9 cellular contexts compared by ENCODE assay signal in genomic region chr10:3538850-3539531, GRCh38.
DNase-seq lines count a peak whose midpoint lies in the region; ATAC-seq and TF ChIP-seq lines count a peak whose summit lies in the region.
"Had no signal": no experiment of that assay in that cellular context is flagged by ENCODE, and none has a peak within 500 bp of the region (broad histone marks: within the 10 kb centered on the region; RNA-seq: fewer than 3 reads in every experiment).

No MANE protein-coding gene starts in this region.

- no peak overlapping the region for H3K4me3 ChIP-seq in heart left ventricle

- peaks cover 0 to 3% of the 10 kb centered on the region in 2 donors for H3K27me3 Mint-ChIP-seq in effector memory CD8-positive, alpha-beta T cell
- peaks cover 0 to 2% (median 2%) of the 10 kb centered on the region in 3 donors for H3K27me3 Mint-ChIP-seq in immature natural killer cell (ENCODE audit: low read depth in 3 of 3)

- no peak for TF ChIP-seq CTCF in heart left ventricle (IDR thresholded peaks at IDR 0.05)

- H3K36me3 ChIP-seq in heart left ventricle, result no peaks in the 10 kb centered on the region

- no peak overlapping the region for H3K4me3 Mint-ChIP-seq in effector memory CD8-positive, alpha-beta T cell
- no peak overlapping the region for H3K4me3 Mint-ChIP-seq in immature natural killer cell
- H3K4me3 Mint-ChIP-seq: T-helper 1 cell treated with Interleukin-12 subunit alpha and Interleukin-12 subunit beta and Interleukin-4 antibody, amounts not matched to agents 30 μg/mL and 1 μg/mL, for 36 hours had no signal

- peak; percentile 34 for DNase-seq in NCI-H345 (lab: John Stamatoyannopoulos, UW)
- DNase-seq in NCI-H345 treated with DMSO at 0.1 percent for 48 hours (lab: John Stamatoyannopoulos, UW; ENCODE audit: unreplicated experiment), result no peak
- peak in 2 of 5 donors; percentile 52 to 54 for DNase-seq in heart left ventricle
- DNase-seq in smooth muscle cell of the brain vasculature (ENCODE audit: low read depth, low spot score), result peak; percentile 89
- no peak for DNase-seq in effector memory CD8-positive, alpha-beta T cell
- no peak for DNase-seq in immature natural killer cell

- no peaks in the 10 kb centered on the region for H3K36me3 Mint-ChIP-seq in effector memory CD8-positive, alpha-beta T cell (ENCODE audit: insufficient read depth)
- H3K36me3 Mint-ChIP-seq in immature natural killer cell, result no peaks in the 10 kb centered on the region

- 80 to 89% (median 82%) methylated on average over 22 of the region's 22 CpGs for WGBS in heart left ventricle, 4 donors

- no peak for TF ChIP-seq POLR2A in heart left ventricle (IDR thresholded peaks at IDR 0.05)

- ATAC-seq in SK-N-SH treated with all-trans-retinoic acid at 6 μM for 48 hours, result peak; percentile 83
- peak in 3 of 4 donors; percentile 71 to 80 (median 78) for ATAC-seq in heart left ventricle
- no peak for ATAC-seq in HG03095 (IDR thresholded peaks at IDR 0.05; ENCODE audit: unreplicated experiment)
- no peak for ATAC-seq in effector memory CD8-positive, alpha-beta T cell (replicated peaks)

- no peak overlapping the region for H3K27ac Mint-ChIP-seq in effector memory CD8-positive, alpha-beta T cell
- H3K27ac Mint-ChIP-seq in immature natural killer cell, result no peak overlapping the region
- H3K27ac Mint-ChIP-seq: T-helper 1 cell treated with Interleukin-12 subunit alpha and Interleukin-12 subunit beta and Interleukin-4 antibody, amounts not matched to agents 30 μg/mL and 1 μg/mL, for 36 hours had no signal

- no peaks in the 10 kb centered on the region for H3K4me1 Mint-ChIP-seq in effector memory CD8-positive, alpha-beta T cell (ENCODE audit: low read depth in 2 of 2)
- H3K4me1 Mint-ChIP-seq in immature natural killer cell, result no peaks in the 10 kb centered on the region

- H3K9me3 Mint-ChIP-seq in effector memory CD8-positive, alpha-beta T cell, result no peaks in the 10 kb centered on the region
- H3K9me3 Mint-ChIP-seq in immature natural killer cell, result no peaks in the 10 kb centered on the region
- H3K9me3 Mint-ChIP-seq: T-helper 1 cell treated with Interleukin-12 subunit alpha and Interleukin-12 subunit beta and Interleukin-4 antibody, amounts not matched to agents 30 μg/mL and 1 μg/mL, for 36 hours had no signal

- intact Hi-C loops in heart left ventricle (cut with DNase I), result no loop called here

- H3K9me3 ChIP-seq in heart left ventricle, result no peaks in the 10 kb centered on the region

- peaks cover 0 to 13% (median 0%) of the 10 kb centered on the region in 12 donors for H3K4me1 ChIP-seq in heart left ventricle

- no peaks in the 10 kb centered on the region for H3K27me3 ChIP-seq in heart left ventricle

- H3K27ac ChIP-seq in heart left ventricle, result peak overlapping the region in 6 of 12 donors; percentile 24 to 73 (median 47)

TF ChIP-seq in SK-N-SH treated with all-trans-retinoic acid at 6 μM for 48 hours, 23 proteins besides CTCF, POLR2A, EP300 and RAD21:
- TF ChIP-seq ZFP30 (CRISPR knock-in tag; IDR thresholded peaks at IDR 0.05) (no peak), ZNF70 (CRISPR knock-in tag; IDR thresholded peaks at IDR 0.05) (no peak), CSDC2 (CRISPR knock-in tag; IDR thresholded peaks at IDR 0.05) (no peak), ISL1 (CRISPR knock-in tag; IDR thresholded peaks at IDR 0.05) (peak; percentile 56), POU6F1 (CRISPR knock-in tag; IDR thresholded peaks at IDR 0.05; ENCODE audit: borderline replicate concordance, low read depth) (no peak)

Comparison
In these comparisons a context has a peak if more than half of its experiments do, and no peak if none do; other contexts are left out.
1. DNase-seq: peak in NCI-H345 (single experiment) and smooth muscle cell of the brain vasculature (single experiment); none in NCI-H345 treated with DMSO at 0.1 percent for 48 hours (single experiment), effector memory CD8-positive, alpha-beta T cell (0 of 3) and immature natural killer cell (0 of 3).
2. ATAC-seq: peak in SK-N-SH treated with all-trans-retinoic acid at 6 μM for 48 hours (single experiment) and heart left ventricle (3 of 4); none in HG03095 (single experiment) and effector memory CD8-positive, alpha-beta T cell (single experiment).